Comparison of ENCODE assay signal across 8 cellular contexts in the genomic region with DNA sequence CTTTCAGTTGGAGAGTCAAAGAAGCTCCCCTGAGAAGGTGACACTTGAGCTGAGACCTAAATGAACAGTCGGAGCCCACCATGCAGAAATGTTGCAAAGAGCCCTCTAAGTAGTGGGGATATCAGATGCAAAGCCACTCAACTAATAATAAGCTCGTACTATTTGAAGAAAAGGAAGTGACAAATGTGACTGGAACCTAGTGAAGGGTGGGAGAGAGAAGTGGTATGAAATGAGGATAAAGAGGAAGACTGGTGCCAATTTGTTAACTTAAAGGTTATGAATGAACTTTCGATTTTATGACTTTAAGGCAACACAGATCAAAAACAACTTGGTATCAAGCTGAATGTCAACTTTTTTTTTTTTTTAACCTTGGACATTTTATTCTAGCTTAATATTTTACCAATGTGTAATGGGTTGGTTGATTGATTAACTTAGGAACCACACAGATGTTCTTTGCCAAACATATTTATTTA. TPM values are rescaled to one million over a fixed set of nuclear protein-coding genes. Genes with fewer than 3 reads are reported as not detected.
DNase-seq lines count a peak whose midpoint lies in the region; ATAC-seq, FAIRE-seq and TF ChIP-seq lines count a peak whose summit lies in the region.

No MANE protein-coding gene starts in this region.

- peak; percentile 78 for FAIRE-seq in GM12892 (lab: Jason Lieb, UNC)

- H3K9me3 ChIP-seq in right lobe of liver = no peaks in the 10 kb centered on the region

- 17% methylated on average over 3 of the region's 3 CpGs for WGBS in right lobe of liver (ENCODE audit: insufficient coverage, low coverage, low lambda C conversion rate, missing lambda C conversion rate)

- intact Hi-C loops in right lobe of liver (cut with DNase I) = no loop called here

- peak overlapping the region; percentile 81 to 85 (median 85) for H3K27ac ChIP-seq in right lobe of liver

- H3K36me3 ChIP-seq in right lobe of liver = no peaks in the 10 kb centered on the region

- DNase-seq in GM12892 (ENCODE audit: insufficient read length) (no peak), NAMALWA (ENCODE audit: low spot score) (peak; percentile 45), right lobe of liver (no peak), NCI-H1048 (lab: John Stamatoyannopoulos, UW) (no peak), T-helper 1 cell (no peak)
- no peak for DNase-seq in activated effector memory CD4-positive, alpha-beta T cell treated with anti-CD3 and anti-CD28 coated beads, Interleukin-2, amount 50 U/mL, for 16 hours

- ATAC-seq in GM21723 (IDR thresholded peaks at IDR 0.05; ENCODE audit: unreplicated experiment) (peak; percentile 41), right lobe of liver (peak; percentile 75 to 90 (median 78)), GM18520 (IDR thresholded peaks at IDR 0.05; ENCODE audit: unreplicated experiment) (no peak)

- no peak for TF ChIP-seq CTCF in right lobe of liver (IDR thresholded peaks at IDR 0.05)

- peaks cover 0 to 32% (median 8%) of the 10 kb centered on the region in 4 donors for H3K4me1 ChIP-seq in right lobe of liver

- TF ChIP-seq POLR2A in GM12892 (IDR thresholded peaks at IDR 0.05; ENCODE audit: low read depth, low read length) (0 out of 2 replicates have a peak, but pooled peaks have one; percentile 24), right lobe of liver (IDR thresholded peaks at IDR 0.05) (no peak)

- no peaks in the 10 kb centered on the region for H3K27me3 ChIP-seq in right lobe of liver

- peak overlapping the region in 2 of 3 donors; percentile 10 to 14 for H3K4me3 ChIP-seq in right lobe of liver

RNA-seq across cellular contexts. Expression of a gene that starts 14.7 kb away (rescaled TPM):
- 48.7 TPM for polyA plus RNA-seq in GM12892 (2012; ENCODE audit: missing spikeins)
- total RNA-seq in right lobe of liver = 10 to 100 TPM; 16.5 to 33.6 (median 22.2) TPM
